ENCODE assay signal across 8 cellular contexts in the genomic region with DNA sequence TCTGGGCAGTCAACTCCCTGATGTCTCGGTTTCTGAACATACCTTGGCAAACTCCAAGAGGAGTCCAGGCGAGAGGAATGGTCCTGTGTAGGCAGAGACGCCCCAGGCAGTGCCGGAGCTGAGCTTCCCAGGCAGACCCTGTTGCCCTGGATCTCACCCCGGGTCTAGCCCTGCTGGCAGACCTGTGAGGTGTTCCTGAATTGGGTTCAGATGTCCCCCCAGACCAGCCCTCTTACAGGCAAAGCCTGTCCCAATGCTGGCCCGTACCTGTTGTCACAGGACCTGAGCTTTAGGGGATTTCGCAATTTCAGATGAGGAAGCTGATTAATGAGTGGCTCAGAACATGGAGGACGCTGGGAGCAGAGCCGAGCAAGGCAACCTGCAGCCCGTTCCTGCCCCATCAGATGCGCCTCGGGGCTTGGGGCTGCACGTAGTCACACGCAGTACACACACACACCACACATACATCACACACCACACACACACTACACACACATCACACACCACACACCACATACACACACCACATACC. TPM values are rescaled to one million over a fixed set of nuclear protein-coding genes. Genes with fewer than 3 reads are reported as not detected.
A peak's percentile ranks its signal among the peaks of the same experiment; 100 is the strongest.
DNase-seq lines count a peak whose midpoint lies in the region; ATAC-seq, FAIRE-seq and TF ChIP-seq lines count a peak whose summit lies in the region.

No MANE protein-coding gene starts in this region.

- H3K27me3 Mint-ChIP-seq in HFFc6 (ENCODE audit: insufficient read depth): peaks cover 2% of the 10 kb centered on the region

- ATAC-seq in A549 (peak; percentile 77 to 81), GM21825 (IDR thresholded peaks at IDR 0.05; ENCODE audit: unreplicated experiment) (no peak)

- H3K4me3 Mint-ChIP-seq in HFFc6: no peak overlapping the region

- no peak overlapping the region for H3K4me3 ChIP-seq in A549
- H3K4me3 ChIP-seq in HUES64 (ENCODE audit: low read length): no peak overlapping the region
- H3K4me3 ChIP-seq in epithelial cell of esophagus (ENCODE audit: low read length): no peak overlapping the region

- no peaks in the 10 kb centered on the region for H3K36me3 ChIP-seq in HUES64 (ENCODE audit: insufficient read depth, low read length)

- H3K9me3 ChIP-seq in A549 (no peaks in the 10 kb centered on the region), HUES64 (ENCODE audit: insufficient read depth, low read depth, low read length) (no peaks in the 10 kb centered on the region)

- FAIRE-seq in A549 (lab: Jason Lieb, UNC): no peak

- H3K4me1 Mint-ChIP-seq in HFFc6 (ENCODE audit: low read depth): no peaks in the 10 kb centered on the region

- H3K36me3 Mint-ChIP-seq in HFFc6 (ENCODE audit: low read depth): 0 out of 2 replicates have a peak, but pooled peaks cover 13% of the 10 kb centered on the region

- H3K9ac ChIP-seq in HUES64 (ENCODE audit: low read depth, low read length): no peak overlapping the region

- peak overlapping the region; percentile 55 for H3K4me2 ChIP-seq in A549

- 0% methylated on average over 5 of the region's 14 CpGs for WGBS in A549 (ENCODE audit: missing lambda C conversion rate)
- 79% methylated on average over 14 of the region's 14 CpGs for WGBS in HUES64

- POLR2A ChIA-PET in A549 (lab: Yijun Ruan, JAX): no interaction called here

- no peak for TF ChIP-seq POLR2A in A549 (IDR thresholded peaks at IDR 0.05; ENCODE audit: low read length)

- TF ChIP-seq EP300 in A549 (IDR thresholded peaks at IDR 0.05): no peak

- TF ChIP-seq RAD21 in A549 (conservative IDR thresholded peaks at IDR 0.05 in 1 of 2, IDR thresholded peaks at IDR 0.05 in 1 of 2): no peak

- H3K27ac Mint-ChIP-seq in HFFc6: no peak overlapping the region

- H3K27me3 ChIP-seq in HUES64 (ENCODE audit: insufficient read depth, low read length): 0 out of 2 replicates have a peak, but pooled peaks cover 5% of the 10 kb centered on the region

- peak; percentile 25 to 50 for DNase-seq in A549 (ENCODE audit: low read depth in 1 of 2, low spot score in 1 of 2)
- peak; percentile 31 for DNase-seq in activated CD4-positive, alpha-beta T cell treated with anti-CD3 and anti-CD28 coated beads for 1 hour
- peak; percentile 96 for DNase-seq in epithelial cell of esophagus (ENCODE audit: low read depth)
- peak; percentile 73 for DNase-seq in stimulated activated CD4-positive, alpha-beta T cell treated with anti-CD3 and anti-CD28 coated beads, Interleukin-1b, Interleukin-23, amount 100 ng/mL, for 48 hours
- DNase-seq in HFFc6: no peak
- DNase-seq in GM10266 (ENCODE audit: extremely low spot score): no peak

- peaks cover 51% of the 10 kb centered on the region for H3K9me3 Mint-ChIP-seq in HFFc6

- TF ChIP-seq CTCF in A549 (IDR thresholded peaks at IDR 0.05): no peak
- TF ChIP-seq CTCF in epithelial cell of esophagus (IDR thresholded peaks at IDR 0.05; ENCODE audit: insufficient read depth, low read depth, low read length, missing control alignments): no peak
- no peak for TF ChIP-seq CTCF in HFFc6 (IDR thresholded peaks at IDR 0.05)
- no peak for TF ChIP-seq CTCF in GM10266 (IDR thresholded peaks at IDR 0.05; ENCODE audit: control insufficient read depth, insufficient read depth, low read depth, missing control alignments)

- H3K27ac ChIP-seq in A549 (no peak overlapping the region), HUES64 (ENCODE audit: low read depth, low read length) (peak overlapping the region; percentile 32; the same call in 1 of the 2 replicates)

- CTCF ChIA-PET in A549 (lab: Yijun Ruan, JAX): no interaction called here

- peaks cover 6% of the 10 kb centered on the region; the same call in 1 of the 3 replicates for H3K4me1 ChIP-seq in A549
- no peaks in the 10 kb centered on the region for H3K4me1 ChIP-seq in HUES64 (ENCODE audit: insufficient read depth, low read length)

TF ChIP-seq in A549, 52 proteins besides CTCF, POLR2A, EP300 and RAD21:
- TF ChIP-seq CEBPB (IDR thresholded peaks at IDR 0.05): peak; percentile 63 to 82; a peak in 3 of 4 replicates
- no peak for TF ChIP-seq JUNB (IDR thresholded peaks at IDR 0.05)

RNA-seq across cellular contexts. Expression of gene PDE9A, which starts 38.5 kb away (rescaled TPM):
- 3.1 and 3.3 TPM in 2 replicates for polyA plus RNA-seq in A549 (2011; rRNA removed)
- polyA plus RNA-seq in A549 (2012; cell fraction: cytosol; rRNA removed): 1.3 and 1.6 TPM in 2 replicates
- polyA plus RNA-seq in A549 (2012; cell fraction: nucleus; rRNA removed): 1.4 and 2.1 TPM in 2 replicates
- 0.58 to 1.5 TPM (median 1.3 TPM) in 3 replicates for polyA plus RNA-seq in A549 (2017; fragmentation: RNase III; extraction: RNeasy Plus Mini Kit Qiagen cat#74134 plus additional on column Dnase treatment)
- polyA minus RNA-seq in A549 (2011; rRNA and poly(A)+ RNA removed): 2.6 and 3.1 TPM in 2 replicates
- polyA plus RNA-seq in HUES64 (2013, experiment 1 of 2): 25.6 TPM
- 34.4 TPM for polyA plus RNA-seq in HUES64 (2013, experiment 2 of 2)
- total RNA-seq in HFFc6 (2021; fragmentation: NEBNext Ultra II Directional; extraction: Animal tissue kit (Norgen Biotek cat#: 25700)): not detected

Comparison
In these comparisons a context has a peak if more than half of its experiments do, and no peak if none do; other contexts are left out.
1. DNase-seq: peak in A549 (2 of 2), activated CD4-positive, alpha-beta T cell treated with anti-CD3 and anti-CD28 coated beads for 1 hour (single experiment), epithelial cell of esophagus (single experiment) and stimulated activated CD4-positive, alpha-beta T cell treated with anti-CD3 and anti-CD28 coated beads, Interleukin-1b, Interleukin-23, amount 100 ng/mL, for 48 hours (single experiment); none in HFFc6 (single experiment) and GM10266 (single experiment).